In genomic region chr14:95561001-95561412, GRCh38 we compare ENCODE assay signal across 8 cellular contexts. TPM values are rescaled to one million over a fixed set of nuclear protein-coding genes. Genes with fewer than 3 reads are reported as not detected.
DNase-seq lines count a peak whose midpoint lies in the region; ATAC-seq, FAIRE-seq and TF ChIP-seq lines count a peak whose summit lies in the region.

No MANE protein-coding gene starts in this region.

- no peaks in the 10 kb centered on the region for H4K20me1 ChIP-seq in keratinocyte (ENCODE audit: control insufficient read depth, extremely low read depth, insufficient read depth, low read length)

- H3K36me3 ChIP-seq in bronchial epithelial cell (ENCODE audit: control insufficient read depth, insufficient read depth, low read length) (no peaks in the 10 kb centered on the region), keratinocyte (ENCODE audit: control insufficient read depth in 2 of 2, extremely low read depth in 1 of 2, insufficient read depth in 2 of 2, low read length in 2 of 2) (no peaks in the 10 kb centered on the region)

- no peak overlapping the region for H2AFZ ChIP-seq in keratinocyte (ENCODE audit: control insufficient read depth, low read length)

- no peaks in the 10 kb centered on the region for H3K9me1 ChIP-seq in keratinocyte (ENCODE audit: control insufficient read depth, extremely low read depth, insufficient read depth, low read length)

- dilution Hi-C loops in keratinocyte (cut with MboI; ENCODE audit: extremely low pct_ligation_motif_present, low sequenced_read_pairs) = loop anchor here (25.0 kb wide), 1 partner anchor 401 kb away; no protein-coding TSS in a partner anchor

- ATAC-seq in GM19023 (IDR thresholded peaks at IDR 0.05; ENCODE audit: unreplicated experiment) (peak; percentile 82), HG03159 (IDR thresholded peaks at IDR 0.05; ENCODE audit: unreplicated experiment) (peak; percentile 89)

- no peak overlapping the region for H3K27ac ChIP-seq in keratinocyte (ENCODE audit: control insufficient read depth, insufficient read depth, low read length)

- H3K4me2 ChIP-seq in keratinocyte (ENCODE audit: control insufficient read depth, extremely low read depth, insufficient read depth, low read depth, low read length) = no peak overlapping the region

- H3K79me2 ChIP-seq in keratinocyte (ENCODE audit: control insufficient read depth, insufficient read depth, low read length) = no peaks in the 10 kb centered on the region

- no peaks in the 10 kb centered on the region for H3K9me3 ChIP-seq in keratinocyte (ENCODE audit: control insufficient read depth, low read depth, low read length)

- no peaks in the 10 kb centered on the region for H3K4me1 ChIP-seq in keratinocyte (ENCODE audit: control insufficient read depth, extremely low read depth, insufficient read depth, low read length)

- H3K4me3 ChIP-seq in WI38 (ENCODE audit: low read depth, low read length) (no peak overlapping the region), bronchial epithelial cell (ENCODE audit: low read depth, low read length) (no peak overlapping the region), keratinocyte (ENCODE audit: control insufficient read depth in 2 of 3, extremely low read depth in 1 of 3, insufficient read depth in 2 of 3, low read depth in 1 of 3, low read length in 3 of 3) (no peak overlapping the region)

- no peaks in the 10 kb centered on the region for H3K27me3 ChIP-seq in bronchial epithelial cell (ENCODE audit: control insufficient read depth, insufficient read depth, low read length)
- no peaks in the 10 kb centered on the region for H3K27me3 ChIP-seq in keratinocyte (ENCODE audit: control insufficient read depth, extremely low read depth, insufficient read depth, low read length)

- TF ChIP-seq CTCF in WI38 (IDR thresholded peaks at IDR 0.05; ENCODE audit: low read depth, low read length) (peak; percentile 81), bronchial epithelial cell (IDR thresholded peaks at IDR 0.05; ENCODE audit: insufficient read depth, low read length, severe bottlenecking) (peak; percentile 97), keratinocyte (optimal IDR thresholded peaks at IDR 0.05 in 1 of 3, IDR thresholded peaks at IDR 0.05 in 1 of 3, conservative IDR thresholded peaks at IDR 0.05 in 1 of 3; ENCODE audit: extremely low read depth in 1 of 3, insufficient read depth in 2 of 3, low read length in 3 of 3) (peak; percentile 96 to 100 (median 99))

- peak; percentile 67 to 79 for DNase-seq in AML-193 (lab: John Stamatoyannopoulos, UW)
- DNase-seq in NCI-H2227 treated with DMSO at 0.1 percent for 48 hours (lab: John Stamatoyannopoulos, UW) = peak; percentile 91
- peak; percentile 75 for DNase-seq in bronchial epithelial cell (ENCODE audit: low read depth)
- DNase-seq in keratinocyte (ENCODE audit: low read depth, low spot score) = peak; percentile 57
- DNase-seq in stimulated activated CD4-positive, alpha-beta T cell treated with anti-CD3 and anti-CD28 coated beads, Interleukin-1b, Interleukin-23, amount 100 ng/mL, for 48 hours = peak; percentile 88

- FAIRE-seq in bronchial epithelial cell (lab: Jason Lieb, UNC) (peak; percentile 83), keratinocyte (lab: Jason Lieb, UNC) (peak; percentile 92)

- no peak overlapping the region for H3K9ac ChIP-seq in keratinocyte (ENCODE audit: control insufficient read depth, extremely low read depth, insufficient read depth, low read length)

RNA-seq across cellular contexts. Expression of gene GLRX5, which starts 26.2 kb away (rescaled TPM):
- 41.6 and 74.8 TPM in 2 replicates for total RNA-seq in bronchial epithelial cell
- 28.2 to 60.9 TPM (median 42.7 TPM) in 3 replicates for polyA plus RNA-seq in keratinocyte
- polyA plus RNA-seq in keratinocyte (2011; ENCODE audit: low read depth) = 13.7 TPM
- 39.9 and 70.3 TPM in 2 replicates for polyA plus RNA-seq in keratinocyte (2011; cell fraction: cytosol; rRNA removed)
- 14.1 and 17.8 TPM in 2 replicates for polyA plus RNA-seq in keratinocyte (2011; cell fraction: nucleus; rRNA removed)
- 27.2 and 41.6 TPM in 2 replicates for polyA plus RNA-seq in keratinocyte (2012; ENCODE audit: low replicate concordance)
- polyA minus RNA-seq in keratinocyte = 7.9 to 23.1 TPM (median 8.6 TPM) in 3 replicates
- polyA minus RNA-seq in keratinocyte (2011; cell fraction: cytosol; rRNA and poly(A)+ RNA removed) = 28.0 TPM
- 3.4 and 4.4 TPM in 2 replicates for polyA minus RNA-seq in keratinocyte (2011; cell fraction: nucleus; rRNA and poly(A)+ RNA removed)

RNA-seq across cellular contexts. Expression of gene SYNE3, which starts 44.6 kb away (rescaled TPM):
- 4.6 and 5.3 TPM in 2 replicates for total RNA-seq in bronchial epithelial cell
- polyA plus RNA-seq in keratinocyte = 0.32 to 1.3 TPM (median 1.0 TPM) in 3 replicates
- 0.27 TPM for polyA plus RNA-seq in keratinocyte (2011; ENCODE audit: low read depth)
- 0.18 and 0.19 TPM in 2 replicates for polyA plus RNA-seq in keratinocyte (2011; cell fraction: cytosol; rRNA removed)
- polyA plus RNA-seq in keratinocyte (2011; cell fraction: nucleus; rRNA removed) = 2.1 and 2.6 TPM in 2 replicates
- 0.47 and 1.6 TPM in 2 replicates for polyA plus RNA-seq in keratinocyte (2012; ENCODE audit: low replicate concordance)
- 0.63 to 3.1 TPM (median 2.1 TPM) in 3 replicates for polyA minus RNA-seq in keratinocyte
- 0.96 TPM for polyA minus RNA-seq in keratinocyte (2011; cell fraction: cytosol; rRNA and poly(A)+ RNA removed)
- 2.7 and 3.0 TPM in 2 replicates for polyA minus RNA-seq in keratinocyte (2011; cell fraction: nucleus; rRNA and poly(A)+ RNA removed)
